Comparison of ENCODE assay signal across 9 cellular contexts in the genomic region with DNA sequence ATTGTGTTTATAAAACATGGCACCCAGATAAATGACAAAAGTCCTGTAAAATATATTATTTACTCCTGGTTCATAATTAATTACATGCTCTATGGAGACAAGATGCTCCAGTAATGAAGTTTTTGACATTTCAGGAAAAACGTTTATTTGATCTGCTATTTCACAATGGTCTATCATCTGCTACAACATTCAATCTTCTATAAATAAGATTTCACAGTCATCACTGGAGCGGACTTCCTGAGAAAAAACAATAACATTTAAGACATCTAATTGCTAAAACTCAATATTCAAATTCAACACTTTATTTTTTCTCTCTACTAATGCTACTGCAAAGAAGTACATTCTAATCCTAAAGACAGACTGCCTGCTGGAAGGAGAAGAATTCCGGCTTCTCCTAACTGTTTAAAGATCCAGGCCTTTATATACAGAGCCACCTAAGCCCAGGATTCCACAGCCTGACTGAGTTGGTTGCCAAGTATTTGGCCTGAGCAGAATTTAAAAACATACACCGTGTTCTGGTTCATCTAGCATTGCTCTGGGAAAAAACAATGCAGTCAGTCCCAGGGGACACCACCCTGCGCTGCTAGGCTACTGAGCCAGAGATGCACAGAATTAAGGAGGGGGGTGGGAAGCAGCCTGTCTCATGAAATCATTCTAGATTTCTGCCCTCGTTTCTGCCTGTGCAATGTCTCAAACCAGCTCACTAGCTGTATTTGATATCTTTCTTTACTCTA. TPM values are rescaled to one million over a fixed set of nuclear protein-coding genes. Genes with fewer than 3 reads are reported as not detected.
DNase-seq lines count a peak whose midpoint lies in the region; ATAC-seq and TF ChIP-seq lines count a peak whose summit lies in the region.
"Had no signal": no experiment of that assay in that cellular context is flagged by ENCODE, and none has a peak within 500 bp of the region (broad histone marks: within the 10 kb centered on the region; RNA-seq: fewer than 3 reads in every experiment).

No MANE protein-coding gene starts in this region.

- H3K4me3 ChIP-seq in SJSA1 = no peak overlapping the region
- H3K4me3 ChIP-seq in cardiac muscle cell = no peak overlapping the region
- peak overlapping the region in 1 of 4 donors; percentile 5 for H3K4me3 ChIP-seq in sigmoid colon
- H3K4me3 ChIP-seq in CD8-positive, alpha-beta T cell (ENCODE audit: low read depth, low read length) = no peak overlapping the region

- H3K4me1 ChIP-seq in SJSA1 (replicated peaks) (peaks cover 5% of the 10 kb centered on the region), cardiac muscle cell (ENCODE audit: low read depth) (no peaks in the 10 kb centered on the region), sigmoid colon (peaks cover 0 to 58% (median 50%) of the 10 kb centered on the region in 4 donors)
- H3K4me1 ChIP-seq in CD8-positive, alpha-beta T cell (ENCODE audit: insufficient read depth, low read length) = no peaks in the 10 kb centered on the region

- CTCF ChIA-PET in CD8-positive, alpha-beta T cell (lab: Charles Lee) = no interaction called here

- H3K27ac ChIP-seq in SJSA1 = no peak overlapping the region
- H3K27ac ChIP-seq in cardiac muscle cell = peak overlapping the region; percentile 2
- H3K27ac ChIP-seq in sigmoid colon = peak overlapping the region; percentile 61 to 83 (median 79)
- H3K27ac ChIP-seq in CD8-positive, alpha-beta T cell (ENCODE audit: low read depth, low read length) = no peak overlapping the region

- TF ChIP-seq EP300 in sigmoid colon (IDR thresholded peaks at IDR 0.05) = peak in 2 of 4 donors; percentile 36 to 62

- H3K9me3 Mint-ChIP-seq in CD8-positive, alpha-beta T cell = no peaks in the 10 kb centered on the region
- no peaks in the 10 kb centered on the region for H3K9me3 Mint-ChIP-seq in activated T-cell treated with anti-CD3 and anti-CD28 coated beads, Interleukin-2, amount 50 U/mL, for 72 hours
- H3K9me3 Mint-ChIP-seq: activated T-helper 1 cell treated with anti-CD3 and anti-CD28 coated beads, Interleukin-12 subunit alpha, Interleukin-12 subunit beta, Interleukin-2, Interleukin-4 antibody, amounts not matched to agents 30 ng/mL and 10 ng/mL and 1 ng/mL, durations not matched to agents 14 hours and 24 hours and 36 hours had no signal

- no peak overlapping the region for H3K4me3 Mint-ChIP-seq in CD8-positive, alpha-beta T cell
- H3K4me3 Mint-ChIP-seq in activated T-cell treated with anti-CD3 and anti-CD28 coated beads, Interleukin-2, amount 50 U/mL, for 72 hours = no peak overlapping the region
- H3K4me3 Mint-ChIP-seq: activated T-helper 1 cell treated with anti-CD3 and anti-CD28 coated beads, Interleukin-12 subunit alpha, Interleukin-12 subunit beta, Interleukin-2, Interleukin-4 antibody, amounts not matched to agents 30 ng/mL and 10 ng/mL and 1 ng/mL, durations not matched to agents 14 hours and 24 hours and 36 hours had no signal

- intact Hi-C loops in sigmoid colon (cut with DNase I) = no loop called here
- intact Hi-C loops in CD8-positive, alpha-beta T cell (cut with DNase I, micrococcal nuclease) = no loop called here

- H3K9me3 ChIP-seq in SJSA1 (replicated peaks) = no peaks in the 10 kb centered on the region
- H3K9me3 ChIP-seq in cardiac muscle cell (ENCODE audit: low read depth) = no peaks in the 10 kb centered on the region
- no peaks in the 10 kb centered on the region for H3K9me3 ChIP-seq in sigmoid colon
- no peaks in the 10 kb centered on the region for H3K9me3 ChIP-seq in CD8-positive, alpha-beta T cell (ENCODE audit: low read length)

- H3K27me3 Mint-ChIP-seq in CD8-positive, alpha-beta T cell (ENCODE audit: low read depth) = peaks cover 2% of the 10 kb centered on the region
- no peaks in the 10 kb centered on the region for H3K27me3 Mint-ChIP-seq in activated T-cell treated with anti-CD3 and anti-CD28 coated beads, Interleukin-2, amount 50 U/mL, for 72 hours (ENCODE audit: low read depth)

- H3K27me3 ChIP-seq in SJSA1 (replicated peaks) (no peaks in the 10 kb centered on the region), cardiac muscle cell (no peaks in the 10 kb centered on the region), sigmoid colon (no peaks in the 10 kb centered on the region)
- H3K27me3 ChIP-seq in CD8-positive, alpha-beta T cell (ENCODE audit: insufficient read depth, low read length) = no peaks in the 10 kb centered on the region

- H3K36me3 Mint-ChIP-seq in CD8-positive, alpha-beta T cell = no peaks in the 10 kb centered on the region
- no peaks in the 10 kb centered on the region for H3K36me3 Mint-ChIP-seq in activated T-cell treated with anti-CD3 and anti-CD28 coated beads, Interleukin-2, amount 50 U/mL, for 72 hours (ENCODE audit: insufficient read depth in 2 of 2)

- no peaks in the 10 kb centered on the region for H3K36me3 ChIP-seq in SJSA1
- H3K36me3 ChIP-seq in cardiac muscle cell = no peaks in the 10 kb centered on the region
- no peaks in the 10 kb centered on the region for H3K36me3 ChIP-seq in sigmoid colon
- no peaks in the 10 kb centered on the region for H3K36me3 ChIP-seq in CD8-positive, alpha-beta T cell (ENCODE audit: insufficient read depth, low read length)

- peak; percentile 66 for ATAC-seq in GM19043 (IDR thresholded peaks at IDR 0.05; ENCODE audit: low read depth, unreplicated experiment)
- ATAC-seq in HG02981 (IDR thresholded peaks at IDR 0.05; ENCODE audit: unreplicated experiment) = no peak
- no peak for ATAC-seq in CD8-positive, alpha-beta T cell
- ATAC-seq in activated T-cell treated with anti-CD3 and anti-CD28 coated beads, Interleukin-2, amount 50 U/mL, for 72 hours (replicated peaks in 1 of 2) = no peak

- no peak for TF ChIP-seq POLR2A in sigmoid colon (IDR thresholded peaks at IDR 0.05)

- TF ChIP-seq CTCF in cardiac muscle cell (IDR thresholded peaks at IDR 0.05; ENCODE audit: low read depth, low read length) = no peak
- TF ChIP-seq CTCF in sigmoid colon (IDR thresholded peaks at IDR 0.05) = no peak
- TF ChIP-seq CTCF in CD8-positive, alpha-beta T cell (IDR thresholded peaks at IDR 0.05) = no peak

- DNase-seq in SJSA1 (ENCODE audit: low read depth in 1 of 2, low spot score in 2 of 2) (peak; percentile 42 to 55), cardiac muscle cell (ENCODE audit: low read depth in 1 of 2, low spot score in 1 of 2) (peak in 1 of 2 donors; percentile 97), sigmoid colon (peak; percentile 72), NCI-H510A treated with DMSO at 0.1 percent for 48 hours (lab: John Stamatoyannopoulos, UW) (no peak)
- DNase-seq in CD8-positive, alpha-beta T cell = no peak
- no peak for DNase-seq in activated T-cell treated with anti-CD3 and anti-CD28 coated beads, Interleukin-2, amount 50 U/mL, for 72 hours

- 37 to 55% methylated on average over 6 of the region's 6 CpGs for WGBS in sigmoid colon, 2 donors

- H3K27ac Mint-ChIP-seq in CD8-positive, alpha-beta T cell = no peak overlapping the region
- no peak overlapping the region for H3K27ac Mint-ChIP-seq in activated T-cell treated with anti-CD3 and anti-CD28 coated beads, Interleukin-2, amount 50 U/mL, for 72 hours
- H3K27ac Mint-ChIP-seq: activated T-helper 1 cell treated with anti-CD3 and anti-CD28 coated beads, Interleukin-12 subunit alpha, Interleukin-12 subunit beta, Interleukin-2, Interleukin-4 antibody, amounts not matched to agents 30 ng/mL and 10 ng/mL and 1 ng/mL, durations not matched to agents 14 hours and 24 hours and 36 hours had no signal

- POLR2A ChIA-PET in CD8-positive, alpha-beta T cell (lab: Charles Lee) = no interaction called here

- no peaks in the 10 kb centered on the region for H3K4me1 Mint-ChIP-seq in CD8-positive, alpha-beta T cell (ENCODE audit: low read depth)
- H3K4me1 Mint-ChIP-seq in activated T-cell treated with anti-CD3 and anti-CD28 coated beads, Interleukin-2, amount 50 U/mL, for 72 hours (ENCODE audit: low read depth) = no peaks in the 10 kb centered on the region

RNA-seq across cellular contexts. Expression of a gene that starts 58.0 kb away (rescaled TPM):
- total RNA-seq in SJSA1 (2014; rRNA removed; shearing (Covaris generic)) = 0.21 TPM in 1 of 2 replicates, not detected in the other
- total RNA-seq in cardiac muscle cell = 25.3 and 30.3 TPM in 2 replicates
- 16.0 and 17.4 TPM in 2 replicates for polyA plus RNA-seq in cardiac muscle cell
- total RNA-seq in sigmoid colon = 10 to 100 TPM; 61.5 to 77.5 (median 70.2) TPM
- polyA plus RNA-seq in sigmoid colon = 1 to 10 TPM in 2 of 3 donors, under 1 TPM in 1; 0.46 to 5.2 (median 3.6) TPM
- not detected for total RNA-seq in CD8-positive, alpha-beta T cell
- total RNA-seq in activated T-cell treated with anti-CD3 and anti-CD28 coated beads, Interleukin-2, amount 50 U/mL, for 72 hours = under 1 TPM; 0.22 to 0.51 TPM

Comparison
In these comparisons a context has a peak if more than half of its experiments do, and no peak if none do; other contexts are left out.
1. DNase-seq: peak in SJSA1 (2 of 2) and sigmoid colon (single experiment); none in CD8-positive, alpha-beta T cell (0 of 7), NCI-H510A treated with DMSO at 0.1 percent for 48 hours (single experiment) and activated T-cell treated with anti-CD3 and anti-CD28 coated beads, Interleukin-2, amount 50 U/mL, for 72 hours (0 of 2).
2. H3K27ac ChIP-seq: peak in cardiac muscle cell (single experiment) and sigmoid colon (4 of 4); none in SJSA1 (single experiment) and CD8-positive, alpha-beta T cell (single experiment).
3. RNA of a gene that starts 58.0 kb away (total RNA-seq): 61.5 to 77.5 TPM in sigmoid colon and 25.3 to 30.3 TPM in cardiac muscle cell; 0.22 to 0.51 TPM in activated T-cell treated with anti-CD3 and anti-CD28 coated beads, Interleukin-2, amount 50 U/mL, for 72 hours, 0.21 TPM in SJSA1 and not detected in CD8-positive, alpha-beta T cell; every median in the first group is over 10 times any median in the second.